ENCODE assay signal across 12 cellular contexts in genomic region chr22:18968011-18968749, GRCh38. TPM values are rescaled to one million over a fixed set of nuclear protein-coding genes. Genes with fewer than 3 reads are reported as not detected.
DNase-seq lines count a peak whose midpoint lies in the region; FAIRE-seq and TF ChIP-seq lines count a peak whose summit lies in the region.
"Had no signal": no experiment of that assay in that cellular context is flagged by ENCODE, and none has a peak within 500 bp of the region (broad histone marks: within the 10 kb centered on the region; RNA-seq: fewer than 3 reads in every experiment).

No MANE protein-coding gene starts in this region.

- TF ChIP-seq POLR2A in thyroid gland (IDR thresholded peaks at IDR 0.05), result no peak

- WGBS in thyroid gland, 2 donors, result 23 to 38% methylated on average over 4 to 12 of the region's 20 CpGs

- FAIRE-seq in kidney (lab: Jason Lieb, UNC), result no peak

- DNase-seq in cardiac muscle cell (ENCODE audit: low read depth in 1 of 2, low spot score in 1 of 2) (peak; percentile 37 to 85), right atrium auricular region (ENCODE audit: low spot score) (no peak), adipocyte (ENCODE audit: low read depth) (peak; percentile 52), kidney (peak; percentile 78), thyroid gland (peak; percentile 65 to 67), anterior cingulate cortex (lab: John Stamatoyannopoulos, UW) (no peak), activated gamma-delta T cell treated with Interleukin-2 at 50 U/mL for 16 hours (no peak), cerebellar nuclear complex (lab: John Stamatoyannopoulos, UW) (no peak)
- DNase-seq: activated T-cell treated with anti-CD3 and anti-CD28 coated beads, Interleukin-2, amount 50 U/mL, for 1 hour; T-helper 1 cell had no signal

- H3K36me3 ChIP-seq in cardiac muscle cell (no peaks in the 10 kb centered on the region), right atrium auricular region (no peaks in the 10 kb centered on the region), adipocyte (ENCODE audit: control insufficient read depth, insufficient read depth, low read length, severe bottlenecking) (no peaks in the 10 kb centered on the region), kidney (ENCODE audit: control insufficient read depth in 1 of 2, insufficient read depth in 2 of 2, low read length in 2 of 2) (no peaks in the 10 kb centered on the region), thyroid gland (no peaks in the 10 kb centered on the region)

- H3K9me3 ChIP-seq in cardiac muscle cell (ENCODE audit: low read depth) (no peaks in the 10 kb centered on the region), right atrium auricular region (no peaks in the 10 kb centered on the region), adipocyte (ENCODE audit: control insufficient read depth, low read length) (no peaks in the 10 kb centered on the region), kidney (ENCODE audit: control insufficient read depth in 1 of 2, low read length in 2 of 2) (no peaks in the 10 kb centered on the region), thyroid gland (no peaks in the 10 kb centered on the region)

- intact Hi-C loops in kidney (cut with DNase I), result no loop called here
- intact Hi-C loops in thyroid gland (cut with DNase I), result no loop called here

- no peaks in the 10 kb centered on the region for H3K4me1 ChIP-seq in cardiac muscle cell (ENCODE audit: low read depth)
- H3K4me1 ChIP-seq in right atrium auricular region, result peaks cover 0 to 12% of the 10 kb centered on the region in 2 donors
- no peaks in the 10 kb centered on the region for H3K4me1 ChIP-seq in adipocyte (ENCODE audit: control insufficient read depth, insufficient read depth, low read length)
- H3K4me1 ChIP-seq in kidney (ENCODE audit: control insufficient read depth in 1 of 2, insufficient read depth in 1 of 2, low read depth in 1 of 2, low read length in 2 of 2), result no peaks in the 10 kb centered on the region
- peaks cover 0 to 4% of the 10 kb centered on the region in 2 donors for H3K4me1 ChIP-seq in thyroid gland

- H3K27ac ChIP-seq in cardiac muscle cell, result no peak overlapping the region
- H3K27ac ChIP-seq in right atrium auricular region, result no peak overlapping the region
- H3K27ac ChIP-seq in kidney (ENCODE audit: low read depth in 2 of 2, low read length in 2 of 2), result no peak overlapping the region
- no peak overlapping the region for H3K27ac ChIP-seq in thyroid gland

- no peak overlapping the region for H3K9ac ChIP-seq in adipocyte (ENCODE audit: low read length)
- no peak overlapping the region for H3K9ac ChIP-seq in kidney (ENCODE audit: low read length in 2 of 2)

- TF ChIP-seq CTCF in cardiac muscle cell (IDR thresholded peaks at IDR 0.05; ENCODE audit: low read depth, low read length) (no peak), right atrium auricular region (IDR thresholded peaks at IDR 0.05) (no peak), kidney (IDR thresholded peaks at IDR 0.05; ENCODE audit: borderline replicate concordance, extremely low read depth, insufficient read depth) (no peak), thyroid gland (IDR thresholded peaks at IDR 0.05) (no peak)

- H3K4me3 ChIP-seq in cardiac muscle cell (no peak overlapping the region), right atrium auricular region (no peak overlapping the region), adipocyte (ENCODE audit: low read length) (no peak overlapping the region), kidney (ENCODE audit: low read length in 2 of 2) (no peak overlapping the region), thyroid gland (replicated peaks in 1 of 3) (no peak overlapping the region)
- H3K4me3 ChIP-seq: dorsolateral prefrontal cortex had no signal

- peaks cover 17% of the 10 kb centered on the region for H3K27me3 ChIP-seq in cardiac muscle cell
- no peaks in the 10 kb centered on the region for H3K27me3 ChIP-seq in right atrium auricular region
- H3K27me3 ChIP-seq in adipocyte (replicated peaks; ENCODE audit: control insufficient read depth, insufficient read depth, low read length), result peaks cover 5% of the 10 kb centered on the region
- no peaks in the 10 kb centered on the region for H3K27me3 ChIP-seq in thyroid gland

RNA-seq across cellular contexts. Expression of gene PRODH, which starts 32.1 kb away (rescaled TPM):
- 2.1 and 7.1 TPM in 2 replicates for total RNA-seq in cardiac muscle cell
- 3.4 and 5.1 TPM in 2 replicates for polyA plus RNA-seq in cardiac muscle cell
- total RNA-seq in right atrium auricular region, result 1 to 10 TPM; 1.7 to 8.0 TPM
- 6.7 TPM for total RNA-seq in kidney
- 8.2 TPM for polyA plus RNA-seq in kidney (ENCODE audit: insufficient read depth, low read depth, low replicate concordance)
- total RNA-seq in thyroid gland, result 10 to 100 TPM in 1 of 4 donors, 1 to 10 TPM in 3; 1.6 to 10.2 (median 5.2) TPM
- polyA plus RNA-seq: BJ had no signal

Comparison
In these comparisons a context has a peak if more than half of its experiments do, and no peak if none do; other contexts are left out.
1. DNase-seq: peak in cardiac muscle cell (2 of 2), adipocyte (single experiment), kidney (single experiment) and thyroid gland (2 of 2); none in right atrium auricular region (single experiment), anterior cingulate cortex (0 of 58), activated gamma-delta T cell treated with Interleukin-2 at 50 U/mL for 16 hours (single experiment) and cerebellar nuclear complex (0 of 2).